Comparison of ENCODE assay signal across 9 cellular contexts in the genomic region with DNA sequence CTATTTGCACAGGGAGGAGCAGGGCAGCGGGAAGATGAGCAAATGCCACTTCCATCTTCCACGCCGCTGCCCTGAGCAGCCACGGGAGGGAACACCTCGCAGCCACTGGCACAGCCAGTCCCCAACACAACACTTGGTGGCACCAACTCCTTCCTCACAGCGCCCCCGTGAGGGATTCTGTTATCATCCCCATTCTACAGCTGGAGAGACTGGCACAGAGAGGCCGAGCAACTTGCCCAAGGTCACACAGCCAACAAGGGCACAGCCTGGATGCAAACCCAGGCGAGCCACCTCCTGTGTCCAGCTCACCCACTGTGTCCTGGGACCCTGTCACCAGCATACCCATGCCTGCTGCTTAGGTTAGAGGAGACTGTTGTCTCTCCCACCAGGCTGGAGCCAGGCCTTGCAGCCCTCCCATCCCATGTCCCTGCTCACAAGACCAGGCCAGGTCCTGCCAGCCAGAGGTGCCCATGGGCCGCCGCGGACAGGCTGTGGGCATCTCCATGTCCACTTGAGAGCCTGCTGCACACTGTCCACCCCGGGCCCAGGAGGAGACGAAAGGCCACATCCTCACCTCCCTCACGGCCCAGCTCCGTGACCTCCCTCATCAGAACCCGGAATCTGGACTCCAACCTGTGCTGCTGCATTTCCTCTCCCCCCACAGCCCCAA. TPM values are rescaled to one million over a fixed set of nuclear protein-coding genes. Genes with fewer than 3 reads are reported as not detected.
DNase-seq lines count a peak whose midpoint lies in the region; ATAC-seq, FAIRE-seq and TF ChIP-seq lines count a peak whose summit lies in the region.
"Had no signal": no experiment of that assay in that cellular context is flagged by ENCODE, and none has a peak within 500 bp of the region (broad histone marks: within the 10 kb centered on the region; RNA-seq: fewer than 3 reads in every experiment).

No MANE protein-coding gene starts in this region.

- H3K4me1 ChIP-seq in skeletal muscle tissue (ENCODE audit: control insufficient read depth in 3 of 3, insufficient read depth in 3 of 3, low read length in 3 of 3) = peaks cover 83 to 95% (median 92%) of the 10 kb centered on the region in 3 donors

- peak overlapping the region; percentile 69 for H3K27ac ChIP-seq in skeletal muscle tissue (ENCODE audit: low read depth, low read length)

- peak overlapping the region in 2 of 3 donors; percentile 60 to 73 for H3K9ac ChIP-seq in skeletal muscle tissue (ENCODE audit: low read depth in 1 of 3, low read length in 3 of 3)

- DNase-seq in DMS 273 (lab: John Stamatoyannopoulos, UW; ENCODE audit: unreplicated experiment) (peak; percentile 56), DMS 273 treated with DMSO at 0.1 percent for 48 hours (lab: John Stamatoyannopoulos, UW) (no peak), OCI-M1 (lab: John Stamatoyannopoulos, UW) (peak; percentile 56), erythroblast (lab: John Stamatoyannopoulos, UW) (peak; percentile 11 to 28), SKM-1 (lab: John Stamatoyannopoulos, UW; ENCODE audit: unreplicated experiment) (no peak), frontal cortex (ENCODE audit: low spot score in 2 of 2) (no peak)

- TF ChIP-seq POLR2A in erythroblast (IDR thresholded peaks at IDR 0.05; ENCODE audit: low read length) = no peak

- H3K36me3 ChIP-seq in skeletal muscle tissue (ENCODE audit: control insufficient read depth in 3 of 3, insufficient read depth in 3 of 3, low read length in 3 of 3) = peaks cover 0 to 6% (median 3%) of the 10 kb centered on the region in 3 donors

- no peak for ATAC-seq in GM19351 (IDR thresholded peaks at IDR 0.05; ENCODE audit: unreplicated experiment)

- peak overlapping the region in 2 of 3 donors; percentile 38 to 41 for H3K4me3 ChIP-seq in skeletal muscle tissue (ENCODE audit: low read length in 3 of 3)

- H3K27me3 ChIP-seq in skeletal muscle tissue (ENCODE audit: control insufficient read depth in 3 of 3, insufficient read depth in 3 of 3, low read length in 3 of 3) = no peaks in the 10 kb centered on the region

- FAIRE-seq in frontal cortex (lab: Jason Lieb, UNC) = no peak
- FAIRE-seq: A204.1 had no signal

- no peaks in the 10 kb centered on the region for H3K9me3 ChIP-seq in skeletal muscle tissue (ENCODE audit: control insufficient read depth in 3 of 3, low read length in 3 of 3)

RNA-seq across cellular contexts. Expression of gene NCOR2, which starts 57.0 kb away (rescaled TPM):
- total RNA-seq in skeletal muscle tissue (32.9 TPM), frontal cortex (7.3 TPM)

Comparison
In these comparisons a context has a peak if more than half of its experiments do, and no peak if none do; other contexts are left out.
1. DNase-seq: peak in DMS 273 (single experiment), OCI-M1 (single experiment) and erythroblast (2 of 2); none in DMS 273 treated with DMSO at 0.1 percent for 48 hours (single experiment), SKM-1 (single experiment) and frontal cortex (0 of 2).